Comparison of ENCODE assay signal across 18 cellular contexts in the genomic region with DNA sequence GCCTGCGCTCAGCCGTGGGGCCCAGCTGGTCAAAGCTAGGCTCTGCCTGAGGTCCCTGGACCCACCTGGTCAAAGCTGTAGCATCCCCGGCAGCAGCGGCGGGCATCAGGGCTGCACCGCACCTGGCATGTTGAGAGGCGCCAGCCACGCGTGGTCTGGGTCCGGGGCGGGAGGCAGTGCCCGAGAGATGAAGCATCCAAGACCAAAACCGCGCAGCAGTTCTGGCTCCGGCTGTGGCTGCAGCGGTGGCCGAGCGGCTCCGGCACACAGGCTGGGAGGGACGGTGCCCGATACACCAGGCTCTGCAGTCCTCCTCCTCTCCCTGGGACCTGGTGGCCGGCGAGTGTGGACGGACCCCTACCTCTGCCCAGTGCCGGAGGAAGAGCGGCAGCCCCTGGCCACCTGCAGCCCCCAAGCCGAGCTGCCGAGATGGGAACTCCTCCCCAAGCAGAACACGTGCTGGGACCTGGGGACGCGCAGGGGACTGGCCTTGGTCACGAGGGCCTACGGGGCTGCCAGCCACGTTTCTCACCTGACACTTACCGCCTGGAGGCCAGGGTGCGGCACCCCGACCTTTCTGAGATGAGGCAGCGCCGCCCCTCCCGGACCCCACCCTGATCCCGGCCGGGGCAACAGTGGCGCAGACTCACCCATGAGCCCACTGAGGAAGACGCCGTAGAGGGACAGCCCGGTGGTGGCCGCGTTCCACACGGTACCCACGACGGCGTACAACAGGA.
"Had no signal": no experiment of that assay in that cellular context is flagged by ENCODE, and none has a peak within 500 bp of the region (broad histone marks: within the 10 kb centered on the region; RNA-seq: fewer than 3 reads in every experiment).

No MANE protein-coding gene starts in this region.

- H3K4me3 ChIP-seq: gastrocnemius medialis, lung, right lobe of liver, thoracic aorta, tibial nerve, upper lobe of left lung had no signal

- H3K36me3 ChIP-seq: gastrocnemius medialis, right lobe of liver, thoracic aorta, upper lobe of left lung had no signal

- DNase-seq: cortex of kidney; effector memory CD8-positive, alpha-beta T cell; erythroblast; foreskin fibroblast; gastrocnemius medialis; head of caudate nucleus; kidney; natural killer cell; right lobe of liver; small intestine; stimulated activated CD4-positive, alpha-beta T cell treated with anti-CD3 and anti-CD28 coated beads, Interleukin-15, amount 100 ng/mL, for 24 hours; stimulated activated CD4-positive, alpha-beta T cell treated with anti-CD3 and anti-CD28 coated beads, Interleukin-2, amount 100 ng/mL, for 48 hours; stimulated activated naive B cell treated with anti-CD40 and anti-IgM and Interleukin-4, amounts not matched to agents 10 μg/mL and 1 μg/mL and 100 μg/mL, for 72 hours had no signal

- ATAC-seq: effector memory CD8-positive, alpha-beta T cell; gastrocnemius medialis; left lobe of liver; right lobe of liver; stimulated activated naive B cell treated with anti-CD40 and anti-IgM and Interleukin-4, amounts not matched to agents 10 μg/mL and 1 μg/mL and 100 μg/mL, for 72 hours had no signal

- H3K27me3 ChIP-seq: right lobe of liver had no signal
